ENCODE assay signal across 21 cellular contexts in the genomic region with DNA sequence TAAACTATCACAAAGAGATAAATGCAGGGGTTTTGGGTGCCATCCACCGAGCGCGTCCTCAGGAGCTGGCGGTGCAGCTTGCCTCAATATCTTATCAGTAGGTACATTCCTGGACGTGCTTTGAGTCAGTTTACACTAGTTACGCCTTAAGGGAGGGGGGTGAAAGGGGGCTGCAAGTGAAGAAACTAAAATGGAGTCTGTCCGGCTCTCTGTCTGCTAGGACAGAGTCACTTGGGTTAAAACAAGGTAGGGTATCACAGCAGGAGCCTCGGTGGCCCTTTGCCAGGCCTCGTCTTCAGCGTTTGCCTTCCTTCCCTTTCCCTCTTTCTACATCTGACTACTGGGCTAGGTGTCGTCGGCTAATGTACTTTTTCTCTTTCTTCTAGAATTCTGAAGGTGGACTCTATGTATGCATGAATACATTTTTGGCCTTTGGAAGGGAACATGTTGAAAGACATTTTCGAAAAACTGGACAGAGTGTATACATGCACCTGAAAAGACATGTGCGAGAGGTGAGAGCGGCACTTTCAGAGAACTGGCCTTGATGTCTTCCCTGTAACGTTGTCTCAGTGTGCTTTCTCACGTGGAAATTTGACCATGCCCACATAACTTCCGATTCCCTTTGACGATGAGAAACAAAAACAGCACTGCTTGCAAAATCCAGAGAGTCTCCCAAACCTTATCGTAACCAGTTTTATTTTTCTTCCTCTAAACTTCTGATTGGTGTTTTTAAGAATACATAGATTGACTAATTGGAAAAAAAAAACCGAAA. TPM values are rescaled to one million over a fixed set of nuclear protein-coding genes. Genes with fewer than 3 reads are reported as not detected.
A peak's percentile ranks its signal among the peaks of the same experiment; 100 is the strongest.
DNase-seq lines count a peak whose midpoint lies in the region; ATAC-seq, FAIRE-seq and TF ChIP-seq lines count a peak whose summit lies in the region.
"Had no signal": no experiment of that assay in that cellular context is flagged by ENCODE, and none has a peak within 500 bp of the region (broad histone marks: within the 10 kb centered on the region; RNA-seq: fewer than 3 reads in every experiment).

No MANE protein-coding gene starts in this region.

- H3K9me3 Mint-ChIP-seq in WTC11: no peaks in the 10 kb centered on the region
- H3K9me3 Mint-ChIP-seq in osteocyte (ENCODE audit: unreplicated experiment): no peaks in the 10 kb centered on the region
- H3K9me3 Mint-ChIP-seq: activated T-cell treated with anti-CD3 and anti-CD28 coated beads, Interleukin-2, amount 50 U/mL, for 72 hours; dendritic cell treated with granulocyte-macrophage colony-stimulating factor and Interleukin-4, amounts not matched to agents 40 ng/mL and 50 ng/mL, for 4 days; memory B cell; stimulated activated memory B cell treated with anti-CD40 and anti-IgM and Interleukin-4, amounts not matched to agents 10 μg/mL and 1 μg/mL and 100 μg/mL, for 72 hours had no signal

- peaks cover 28% of the 10 kb centered on the region for H3K4me1 Mint-ChIP-seq in WTC11
- peaks cover 44% of the 10 kb centered on the region for H3K4me1 Mint-ChIP-seq in osteocyte (ENCODE audit: unreplicated experiment)
- H3K4me1 Mint-ChIP-seq: memory B cell; stimulated activated memory B cell treated with anti-CD40 and anti-IgM and Interleukin-4, amounts not matched to agents 10 μg/mL and 1 μg/mL and 100 μg/mL, for 72 hours had no signal

- no peak for DNase-seq in GM12892 (ENCODE audit: insufficient read length)
- no peak for DNase-seq in WTC11 (ENCODE audit: low spot score)
- DNase-seq in fibroblast of the aortic adventitia (ENCODE audit: low read depth): peak; percentile 38
- no peak for DNase-seq in osteocyte (ENCODE audit: extremely low spot score, unreplicated experiment)
- no peak for DNase-seq in stimulated activated naive CD8-positive, alpha-beta T cell treated with anti-CD3 and anti-CD28 coated beads, Interleukin-15, Interleukin-2, amounts not matched to agents 100 U/mL and 50 U/mL, for 24 hours
- DNase-seq in DMS53 (lab: John Stamatoyannopoulos, UW): no peak
- DNase-seq: activated CD4-positive, alpha-beta T cell treated with anti-CD3 and anti-CD28 coated beads, Interleukin-2, amount 50 U/mL, for 4 hours; activated T-cell treated with anti-CD3 and anti-CD28 coated beads, Interleukin-2, amount 50 U/mL, for 72 hours; BE2C; DMS153; H7; NCI-H1417 treated with DMSO at 0.1 percent for 48 hours; NCI-H2227 treated with DMSO at 0.1 percent for 48 hours; NK-92 treated with Interleukin-12 subunit alpha and Interleukin-12 subunit beta, amount 100 ng/mL, for 24 hours; T-helper 9 cell had no signal

- TF ChIP-seq CTCF in WTC11 (IDR thresholded peaks at IDR 0.05) (no peak), fibroblast of the aortic adventitia (IDR thresholded peaks at IDR 0.05; ENCODE audit: insufficient read depth, low read length) (no peak), osteocyte (IDR thresholded peaks at IDR 0.05) (no peak)

- H3K4me3 Mint-ChIP-seq in WTC11 (no peak overlapping the region), osteocyte (ENCODE audit: unreplicated experiment) (no peak overlapping the region)
- H3K4me3 Mint-ChIP-seq: activated T-cell treated with anti-CD3 and anti-CD28 coated beads, Interleukin-2, amount 50 U/mL, for 72 hours; dendritic cell treated with granulocyte-macrophage colony-stimulating factor and Interleukin-4, amounts not matched to agents 40 ng/mL and 50 ng/mL, for 4 days; memory B cell; stimulated activated memory B cell treated with anti-CD40 and anti-IgM and Interleukin-4, amounts not matched to agents 10 μg/mL and 1 μg/mL and 100 μg/mL, for 72 hours had no signal

- ATAC-seq in WTC11 (no peak), HG02938 (IDR thresholded peaks at IDR 0.05; ENCODE audit: unreplicated experiment) (no peak), HG03045 (IDR thresholded peaks at IDR 0.05; ENCODE audit: unreplicated experiment) (no peak)
- no peak for ATAC-seq in stimulated activated naive CD8-positive, alpha-beta T cell treated with anti-CD3 and anti-CD28 coated beads, Interleukin-15, Interleukin-2, amounts not matched to agents 100 U/mL and 50 U/mL, for 24 hours
- ATAC-seq: activated T-cell treated with anti-CD3 and anti-CD28 coated beads, Interleukin-2, amount 50 U/mL, for 72 hours; stimulated activated memory B cell treated with anti-CD40 and anti-IgM and Interleukin-4, amounts not matched to agents 10 μg/mL and 1 μg/mL and 100 μg/mL, for 72 hours had no signal

- POLR2A ChIA-PET in WTC11 (lab: Charles Lee): no interaction called here

- peak; percentile 51 for FAIRE-seq in GM12892 (lab: Jason Lieb, UNC)

- peak overlapping the region; percentile 93 for H3K27ac Mint-ChIP-seq in WTC11
- H3K27ac Mint-ChIP-seq in osteocyte (ENCODE audit: unreplicated experiment): peak overlapping the region; percentile 15
- H3K27ac Mint-ChIP-seq: activated T-cell treated with anti-CD3 and anti-CD28 coated beads, Interleukin-2, amount 50 U/mL, for 72 hours; dendritic cell treated with granulocyte-macrophage colony-stimulating factor and Interleukin-4, amounts not matched to agents 40 ng/mL and 50 ng/mL, for 4 days; stimulated activated memory B cell treated with anti-CD40 and anti-IgM and Interleukin-4, amounts not matched to agents 10 μg/mL and 1 μg/mL and 100 μg/mL, for 72 hours had no signal

- H3K36me3 Mint-ChIP-seq in WTC11: peaks cover 9% of the 10 kb centered on the region
- peaks cover 14% of the 10 kb centered on the region for H3K36me3 Mint-ChIP-seq in osteocyte (ENCODE audit: unreplicated experiment)

- H3K27me3 Mint-ChIP-seq in WTC11 (ENCODE audit: low read depth): no peaks in the 10 kb centered on the region
- no peaks in the 10 kb centered on the region for H3K27me3 Mint-ChIP-seq in osteocyte (ENCODE audit: unreplicated experiment)
- H3K27me3 Mint-ChIP-seq: dendritic cell treated with granulocyte-macrophage colony-stimulating factor and Interleukin-4, amounts not matched to agents 40 ng/mL and 50 ng/mL, for 4 days; memory B cell; stimulated activated memory B cell treated with anti-CD40 and anti-IgM and Interleukin-4, amounts not matched to agents 10 μg/mL and 1 μg/mL and 100 μg/mL, for 72 hours had no signal

- H3K4me3 ChIP-seq in fibroblast of the aortic adventitia (ENCODE audit: low read depth, low read length): peak overlapping the region; percentile 48
- H3K4me3 ChIP-seq: skin epidermis had no signal

- no peak for TF ChIP-seq POLR2A in GM12892 (IDR thresholded peaks at IDR 0.05; ENCODE audit: low read depth, low read length)

- CTCF ChIA-PET in WTC11 (lab: Charles Lee): interaction anchor here (1.3 kb wide), 1 partner anchor 32 kb away, joined by 4 read pairs; no protein-coding TSS in a partner anchor

TF ChIP-seq in WTC11, 78 proteins besides CTCF, POLR2A, EP300 and RAD21:
- TF ChIP-seq, protein P1, sequence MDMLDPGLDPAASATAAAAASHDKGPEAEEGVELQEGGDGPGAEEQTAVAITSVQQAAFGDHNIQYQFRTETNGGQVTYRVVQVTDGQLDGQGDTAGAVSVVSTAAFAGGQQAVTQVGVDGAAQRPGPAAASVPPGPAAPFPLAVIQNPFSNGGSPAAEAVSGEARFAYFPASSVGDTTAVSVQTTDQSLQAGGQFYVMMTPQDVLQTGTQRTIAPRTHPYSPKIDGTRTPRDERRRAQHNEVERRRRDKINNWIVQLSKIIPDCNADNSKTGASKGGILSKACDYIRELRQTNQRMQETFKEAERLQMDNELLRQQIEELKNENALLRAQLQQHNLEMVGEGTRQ (CRISPR knock-in tag; IDR thresholded peaks at IDR 0.05): no peak
- no peak for TF ChIP-seq PRRX2 (CRISPR knock-in tag; IDR thresholded peaks at IDR 0.05)

RNA-seq across cellular contexts. Expression of a gene that starts 28.8 kb away (rescaled TPM):
- polyA plus RNA-seq in GM12892 (2012; ENCODE audit: missing spikeins): 5.0 TPM
- total RNA-seq in WTC11 (2021): 24.8 to 27.2 TPM (median 26.8 TPM) in 3 replicates
- total RNA-seq in fibroblast of the aortic adventitia (ENCODE audit: low replicate concordance): 14.4 and 36.8 TPM in 2 replicates
- 36.3 and 39.7 TPM in 2 replicates for total RNA-seq in osteocyte
